Comparison of ENCODE assay signal across 8 cellular contexts in genomic region chr10:119131512-119132240, GRCh38. TPM values are rescaled to one million over a fixed set of nuclear protein-coding genes. Genes with fewer than 3 reads are reported as not detected.
DNase-seq lines count a peak whose midpoint lies in the region; ATAC-seq, FAIRE-seq and TF ChIP-seq lines count a peak whose summit lies in the region.

No MANE protein-coding gene starts in this region.

- H3K79me2 ChIP-seq in OCI-LY1 (ENCODE audit: insufficient read depth, low read length): no peaks in the 10 kb centered on the region

- no peaks in the 10 kb centered on the region for H3K9me3 Mint-ChIP-seq in activated naive CD8-positive, alpha-beta T cell treated with anti-CD3 and anti-CD28 coated beads, Interleukin-2, amount 10 ng/mL, durations not matched to agents 7 days and 5 days

- ATAC-seq in activated naive CD8-positive, alpha-beta T cell treated with anti-CD3 and anti-CD28 coated beads, Interleukin-2, amount 10 ng/mL, durations not matched to agents 7 days and 5 days (ENCODE audit: low read depth): peak; percentile 98
- ATAC-seq in left lobe of liver: peak; percentile 66

- H3K4me3 Mint-ChIP-seq in activated naive CD8-positive, alpha-beta T cell treated with anti-CD3 and anti-CD28 coated beads, Interleukin-2, amount 10 ng/mL, durations not matched to agents 7 days and 5 days: peak overlapping the region; percentile 81

- TF ChIP-seq CTCF in OCI-LY1 (IDR thresholded peaks at IDR 0.05; ENCODE audit: low read length): no peak

- H3K4me3 ChIP-seq in GM08714 (ENCODE audit: low read length) (peak overlapping the region; percentile 64; the same call in 1 of the 2 replicates), OCI-LY1 (ENCODE audit: low read depth, low read length, poor library complexity, severe bottlenecking) (peak overlapping the region; percentile 34), subcutaneous abdominal adipose tissue (ENCODE audit: low read depth in 1 of 5, low read length in 5 of 5) (peak overlapping the region; percentile 8 to 62 (median 50))

- H3K36me3 ChIP-seq in OCI-LY1 (ENCODE audit: insufficient read depth, low read length): peaks cover 41% of the 10 kb centered on the region
- H3K36me3 ChIP-seq in subcutaneous abdominal adipose tissue (ENCODE audit: control insufficient read depth in 5 of 5, insufficient read depth in 5 of 5, low read length in 5 of 5): peaks cover 14 to 40% (median 31%) of the 10 kb centered on the region in 5 donors

- H3K36me3 Mint-ChIP-seq in activated naive CD8-positive, alpha-beta T cell treated with anti-CD3 and anti-CD28 coated beads, Interleukin-2, amount 10 ng/mL, durations not matched to agents 7 days and 5 days: peaks cover 57% of the 10 kb centered on the region

- H3K9ac ChIP-seq in OCI-LY1 (ENCODE audit: low read length) (peak overlapping the region; percentile 41), subcutaneous abdominal adipose tissue (ENCODE audit: low read length in 5 of 5) (peak overlapping the region in 3 of 5 donors; percentile 16 to 53 (median 47))

- H3F3A ChIP-seq in OCI-LY1 (ENCODE audit: insufficient read depth, low read length): no peaks in the 10 kb centered on the region

- peaks cover 53% of the 10 kb centered on the region for H3K4me1 Mint-ChIP-seq in activated naive CD8-positive, alpha-beta T cell treated with anti-CD3 and anti-CD28 coated beads, Interleukin-2, amount 10 ng/mL, durations not matched to agents 7 days and 5 days

- H2AFZ ChIP-seq in OCI-LY1 (ENCODE audit: low read length): no peak overlapping the region

- no peaks in the 10 kb centered on the region for H3K9me2 ChIP-seq in OCI-LY1 (ENCODE audit: low read depth, low read length)

- no peaks in the 10 kb centered on the region for H3K27me3 Mint-ChIP-seq in activated naive CD8-positive, alpha-beta T cell treated with anti-CD3 and anti-CD28 coated beads, Interleukin-2, amount 10 ng/mL, durations not matched to agents 7 days and 5 days

- POLR2A ChIA-PET in activated naive CD8-positive, alpha-beta T cell treated with anti-CD3 and anti-CD28 coated beads, Interleukin-2, amount 10 ng/mL, durations not matched to agents 7 days and 5 days (lab: Charles Lee): interaction anchor here (0.5 to 4.8 kb wide), 16 partner anchors 11 to 408 kb away, joined by 3 to 42 read pairs (median 4); partner anchors contain the start of genes CACUL1, DENND10, EIF3A and GRK5

- peak overlapping the region; percentile 92 for H3K27ac Mint-ChIP-seq in activated naive CD8-positive, alpha-beta T cell treated with anti-CD3 and anti-CD28 coated beads, Interleukin-2, amount 10 ng/mL, durations not matched to agents 7 days and 5 days

- H3K4me2 ChIP-seq in OCI-LY1 (ENCODE audit: low read length): peak overlapping the region; percentile 52

- FAIRE-seq in H54 (lab: Jason Lieb, UNC): no peak

- DNase-seq in H54 (ENCODE audit: insufficient read length, low spot score): peak; percentile 30
- DNase-seq in activated naive CD8-positive, alpha-beta T cell treated with anti-CD3 and anti-CD28 coated beads, Interleukin-2, amount 10 ng/mL, durations not matched to agents 7 days and 5 days: no peak
- no peak for DNase-seq in left lobe of liver (ENCODE audit: low spot score)
- DNase-seq in NCI-H524 (lab: John Stamatoyannopoulos, UW): no peak
- DNase-seq in D341Med (ENCODE audit: low spot score): no peak

- peak overlapping the region; percentile 52 for H3K27ac ChIP-seq in OCI-LY1 (ENCODE audit: low read depth, low read length, poor library complexity, severe bottlenecking)
- peak overlapping the region; percentile 52 for H3K27ac ChIP-seq in subcutaneous abdominal adipose tissue (ENCODE audit: low read depth, low read length)

- H3K27me3 ChIP-seq in OCI-LY1 (ENCODE audit: insufficient read depth, low read length): no peaks in the 10 kb centered on the region
- H3K27me3 ChIP-seq in subcutaneous abdominal adipose tissue (ENCODE audit: control insufficient read depth in 5 of 5, insufficient read depth in 4 of 5, low read length in 5 of 5): no peaks in the 10 kb centered on the region

- H3K4me1 ChIP-seq in OCI-LY1 (ENCODE audit: insufficient read depth, low read length, severe bottlenecking): peaks cover 26% of the 10 kb centered on the region
- H3K4me1 ChIP-seq in subcutaneous abdominal adipose tissue (ENCODE audit: control insufficient read depth in 5 of 5, insufficient read depth in 5 of 5, low read length in 5 of 5): peaks cover 3 to 42% (median 38%) of the 10 kb centered on the region in 5 donors

- no peaks in the 10 kb centered on the region for H4K20me1 ChIP-seq in OCI-LY1 (ENCODE audit: insufficient read depth, low read length)

- H3K9me3 ChIP-seq in OCI-LY1 (ENCODE audit: low read length): no peaks in the 10 kb centered on the region
- H3K9me3 ChIP-seq in subcutaneous abdominal adipose tissue (ENCODE audit: control insufficient read depth in 5 of 5, low read length in 5 of 5): no peaks in the 10 kb centered on the region

- no peak for TF ChIP-seq POLR2A in H54 (IDR thresholded peaks at IDR 0.05; ENCODE audit: low read depth, low read length)

RNA-seq across cellular contexts. Expression of gene DENND10, which starts 27.8 kb away (rescaled TPM):
- 10 to 100 TPM; 38.8 to 43.1 TPM for total RNA-seq in activated naive CD8-positive, alpha-beta T cell treated with anti-CD3 and anti-CD28 coated beads, Interleukin-2, amount 10 ng/mL, durations not matched to agents 7 days and 5 days
- 23.1 TPM for total RNA-seq in left lobe of liver

RNA-seq across cellular contexts. Expression of gene SFXN4, which starts 33.8 kb away (rescaled TPM):
- total RNA-seq in activated naive CD8-positive, alpha-beta T cell treated with anti-CD3 and anti-CD28 coated beads, Interleukin-2, amount 10 ng/mL, durations not matched to agents 7 days and 5 days: 10 to 100 TPM; 23.2 to 24.1 TPM
- 17.8 TPM for total RNA-seq in left lobe of liver

RNA-seq across cellular contexts. Expression of gene PRDX3, which starts 46.9 kb away (rescaled TPM):
- 10 to 100 TPM; 93.8 to 99.3 TPM for total RNA-seq in activated naive CD8-positive, alpha-beta T cell treated with anti-CD3 and anti-CD28 coated beads, Interleukin-2, amount 10 ng/mL, durations not matched to agents 7 days and 5 days
- total RNA-seq in left lobe of liver: 157 TPM

RNA-seq across cellular contexts. Expression of gene EIF3A, which starts 51.1 kb away (rescaled TPM):
- 100 to 1,000 TPM; 105 to 111 TPM for total RNA-seq in activated naive CD8-positive, alpha-beta T cell treated with anti-CD3 and anti-CD28 coated beads, Interleukin-2, amount 10 ng/mL, durations not matched to agents 7 days and 5 days
- 45.7 TPM for total RNA-seq in left lobe of liver
